ENCODE assay signal across 8 cellular contexts in genomic region chrX:43750248-43750676, GRCh38.
A peak's percentile ranks its signal among the peaks of the same experiment; 100 is the strongest.
DNase-seq lines count a peak whose midpoint lies in the region; ATAC-seq and TF ChIP-seq lines count a peak whose summit lies in the region.

No MANE protein-coding gene starts in this region.

- no peak overlapping the region for H3K27ac ChIP-seq in CD4-positive, alpha-beta T cell (ENCODE audit: low read depth, low read length)
- H3K27ac ChIP-seq in aorta (ENCODE audit: low read depth in 1 of 2, low read length in 2 of 2), result no peak overlapping the region

- DNase-seq in CD4-positive, alpha-beta T cell, result peak; percentile 1 to 34 (median 12)
- peak; percentile 5 for DNase-seq in KG1 (lab: John Stamatoyannopoulos, UW)
- peak; percentile 67 for DNase-seq in OCI-M1 (lab: John Stamatoyannopoulos, UW)
- DNase-seq in activated T-helper 1 cell treated with anti-CD3 and anti-CD28 coated beads, Interleukin-12 subunit alpha, Interleukin-12 subunit beta, Interleukin-2, Interleukin-4 antibody, amounts not matched to agents 30 ng/mL and 10 ng/mL and 1 ng/mL, durations not matched to agents 14 hours and 24 hours and 36 hours (ENCODE audit: low spot score), result peak; percentile 3
- DNase-seq in fibroblast of villous mesenchyme (ENCODE audit: low read depth), result peak; percentile 68
- no peak for DNase-seq in omental fat pad (ENCODE audit: low spot score)
- DNase-seq in aorta, result peak in 1 of 2 donors; percentile 47

- no peaks in the 10 kb centered on the region for H3K36me3 Mint-ChIP-seq in CD4-positive, alpha-beta T cell (ENCODE audit: low read depth)
- H3K36me3 Mint-ChIP-seq in activated T-helper 1 cell treated with anti-CD3 and anti-CD28 coated beads, Interleukin-12 subunit alpha, Interleukin-12 subunit beta, Interleukin-2, Interleukin-4 antibody, amounts not matched to agents 30 ng/mL and 10 ng/mL and 1 ng/mL, durations not matched to agents 14 hours and 24 hours and 36 hours (ENCODE audit: low read depth), result no peaks in the 10 kb centered on the region

- no peaks in the 10 kb centered on the region for H3K36me3 ChIP-seq in aorta (ENCODE audit: control insufficient read depth in 1 of 2, insufficient read depth in 2 of 2, low read length in 1 of 2)

- 3 to 23% methylated on average over 6 of the region's 6 CpGs for WGBS in aorta, 2 donors

- H3K27me3 Mint-ChIP-seq in CD4-positive, alpha-beta T cell, result no peaks in the 10 kb centered on the region
- H3K27me3 Mint-ChIP-seq in activated T-helper 1 cell treated with anti-CD3 and anti-CD28 coated beads, Interleukin-12 subunit alpha, Interleukin-12 subunit beta, Interleukin-2, Interleukin-4 antibody, amounts not matched to agents 30 ng/mL and 10 ng/mL and 1 ng/mL, durations not matched to agents 14 hours and 24 hours and 36 hours (ENCODE audit: insufficient read depth), result peaks cover 1% of the 10 kb centered on the region

- no peak overlapping the region for H3K4me3 ChIP-seq in fibroblast of villous mesenchyme (ENCODE audit: low read depth, low read length)
- no peak overlapping the region for H3K4me3 ChIP-seq in aorta (ENCODE audit: low read length in 2 of 2)

- CTCF ChIA-PET in CD4-positive, alpha-beta T cell (lab: Charles Lee), result interaction anchor here (0.8 to 1.5 kb wide), 3 partner anchors 10 to 1969 kb away, joined by 3 to 5 read pairs (median 4); no protein-coding TSS in a partner anchor

- peak; percentile 70 for ATAC-seq in CD4-positive, alpha-beta T cell (ENCODE audit: poor library complexity)
- ATAC-seq in GM19463 (IDR thresholded peaks at IDR 0.05; ENCODE audit: unreplicated experiment) (peak; percentile 82), omental fat pad (ENCODE audit: low FRiP score) (peak; percentile 62), aorta (ENCODE audit: low FRiP score) (peak; percentile 67)

- H3K27ac Mint-ChIP-seq in CD4-positive, alpha-beta T cell, result no peak overlapping the region
- H3K27ac Mint-ChIP-seq in activated T-helper 1 cell treated with anti-CD3 and anti-CD28 coated beads, Interleukin-12 subunit alpha, Interleukin-12 subunit beta, Interleukin-2, Interleukin-4 antibody, amounts not matched to agents 30 ng/mL and 10 ng/mL and 1 ng/mL, durations not matched to agents 14 hours and 24 hours and 36 hours, result no peak overlapping the region

- intact Hi-C loops in CD4-positive, alpha-beta T cell (cut with DNase I, micrococcal nuclease), result loop anchor here (1.0 to 5.0 kb wide), 6 partner anchors 189 to 1969 kb away; no protein-coding TSS in a partner anchor
- intact Hi-C loops in activated T-helper 1 cell treated with anti-CD3 and anti-CD28 coated beads, Interleukin-12 subunit alpha, Interleukin-12 subunit beta, Interleukin-2, Interleukin-4 antibody, amounts not matched to agents 30 ng/mL and 10 ng/mL and 1 ng/mL, durations not matched to agents 14 hours and 24 hours and 36 hours (cut with micrococcal nuclease), result loop anchor here (1.0 to 2.0 kb wide), 2 partner anchors 401 to 1969 kb away; no protein-coding TSS in a partner anchor
- intact Hi-C loops in aorta (cut with DNase I), result loop anchor here (1.0 to 2.0 kb wide), 2 partner anchors 190 to 191 kb away; no protein-coding TSS in a partner anchor

- H3K9me3 ChIP-seq in CD4-positive, alpha-beta T cell (ENCODE audit: control insufficient read depth, low read length), result no peaks in the 10 kb centered on the region
- H3K9me3 ChIP-seq in aorta (ENCODE audit: control insufficient read depth, low read length), result no peaks in the 10 kb centered on the region

- no peaks in the 10 kb centered on the region for H3K27me3 ChIP-seq in CD4-positive, alpha-beta T cell (ENCODE audit: control insufficient read depth, insufficient read depth, low read length)
- no peaks in the 10 kb centered on the region for H3K27me3 ChIP-seq in aorta (ENCODE audit: control insufficient read depth in 1 of 2, insufficient read depth in 2 of 2, low read length in 1 of 2)

- no peaks in the 10 kb centered on the region for H3K4me1 Mint-ChIP-seq in CD4-positive, alpha-beta T cell (ENCODE audit: low read depth)
- peaks cover 4% of the 10 kb centered on the region for H3K4me1 Mint-ChIP-seq in activated T-helper 1 cell treated with anti-CD3 and anti-CD28 coated beads, Interleukin-12 subunit alpha, Interleukin-12 subunit beta, Interleukin-2, Interleukin-4 antibody, amounts not matched to agents 30 ng/mL and 10 ng/mL and 1 ng/mL, durations not matched to agents 14 hours and 24 hours and 36 hours (ENCODE audit: low read depth)

- H3K9me3 Mint-ChIP-seq in CD4-positive, alpha-beta T cell, result no peaks in the 10 kb centered on the region
- H3K9me3 Mint-ChIP-seq in activated T-helper 1 cell treated with anti-CD3 and anti-CD28 coated beads, Interleukin-12 subunit alpha, Interleukin-12 subunit beta, Interleukin-2, Interleukin-4 antibody, amounts not matched to agents 30 ng/mL and 10 ng/mL and 1 ng/mL, durations not matched to agents 14 hours and 24 hours and 36 hours, result no peaks in the 10 kb centered on the region

- TF ChIP-seq CTCF in CD4-positive, alpha-beta T cell (IDR thresholded peaks at IDR 0.05), result peak; percentile 63
- TF ChIP-seq CTCF in fibroblast of villous mesenchyme (IDR thresholded peaks at IDR 0.05; ENCODE audit: insufficient read depth, low read depth, low read length) (peak; percentile 49), omental fat pad (IDR thresholded peaks at IDR 0.05) (no peak)

- no peak overlapping the region for H3K4me3 Mint-ChIP-seq in CD4-positive, alpha-beta T cell
- no peak overlapping the region for H3K4me3 Mint-ChIP-seq in activated T-helper 1 cell treated with anti-CD3 and anti-CD28 coated beads, Interleukin-12 subunit alpha, Interleukin-12 subunit beta, Interleukin-2, Interleukin-4 antibody, amounts not matched to agents 30 ng/mL and 10 ng/mL and 1 ng/mL, durations not matched to agents 14 hours and 24 hours and 36 hours

- POLR2A ChIA-PET in CD4-positive, alpha-beta T cell (lab: Charles Lee), result interaction anchor here (1.5 kb wide), 1 partner anchor 193 kb away, joined by 3 read pairs; no protein-coding TSS in a partner anchor

- H3K4me1 ChIP-seq in aorta (ENCODE audit: control insufficient read depth in 1 of 2, insufficient read depth in 2 of 2, low read length in 2 of 2), result no peaks in the 10 kb centered on the region

Comparison
In these comparisons a context has a peak if more than half of its experiments do, and no peak if none do; other contexts are left out.
1. CTCF ChIP-seq: peak in CD4-positive, alpha-beta T cell (single experiment) and fibroblast of villous mesenchyme (single experiment); none in omental fat pad (0 of 3).
2. Peak in every context shown above with its lines, with median percentiles within 50 percentile points of each other: ATAC-seq.